Comparison of ENCODE assay signal across 1 cellular context in genomic region chr12:124566181-124567034, GRCh38.
TF ChIP-seq lines count a peak whose summit lies in the region.

No MANE protein-coding gene starts in this region.

TF ChIP-seq in HEK293, 187 proteins besides CTCF, POLR2A, EP300 and RAD21 (continued from another document):
- TF ChIP-seq REST (tag by site-specific recombination; IDR thresholded peaks at IDR 0.05), result no peak
- no peak for TF ChIP-seq ZSCAN30 (tag by site-specific recombination; IDR thresholded peaks at IDR 0.05)
- no peak for TF ChIP-seq ZNF426 (tag by site-specific recombination; IDR thresholded peaks at IDR 0.05)
- no peak for TF ChIP-seq ATF2 (tag by site-specific recombination; IDR thresholded peaks at IDR 0.05; ENCODE audit: low read depth)
- TF ChIP-seq ZFP41 (tag by site-specific recombination; IDR thresholded peaks at IDR 0.05; ENCODE audit: borderline replicate concordance), result no peak
- no peak for TF ChIP-seq ZNF548 (tag by site-specific recombination; IDR thresholded peaks at IDR 0.05)
- no peak for TF ChIP-seq ZNF747 (tag by site-specific recombination; IDR thresholded peaks at IDR 0.05)
- 0 out of 2 replicates have a peak, but pooled peaks have one; percentile 58 for TF ChIP-seq ZFP37 (tag by site-specific recombination; IDR thresholded peaks at IDR 0.05)
- peak; percentile 68 for TF ChIP-seq ZBTB26 (tag by site-specific recombination; optimal IDR thresholded peaks at IDR 0.05)
- TF ChIP-seq ZNF223 (tag by site-specific recombination; IDR thresholded peaks at IDR 0.05), result peak; percentile 76; the same call in 1 of the 2 replicates
- no peak for TF ChIP-seq ZNF148 (tag by site-specific recombination; IDR thresholded peaks at IDR 0.05; ENCODE audit: borderline replicate concordance)
- peak; percentile 10; the same call in 1 of the 2 replicates for TF ChIP-seq SP7 (tag by site-specific recombination; IDR thresholded peaks at IDR 0.05)
- no peak; the same call in 1 of the 2 replicates for TF ChIP-seq KLF16 (tag by site-specific recombination; IDR thresholded peaks at IDR 0.05)
- no peak for TF ChIP-seq RBAK (tag by site-specific recombination; IDR thresholded peaks at IDR 0.05)
- TF ChIP-seq FEZF1 (tag by site-specific recombination; IDR thresholded peaks at IDR 0.05), result no peak
- TF ChIP-seq ZSCAN18 (tag by site-specific recombination; IDR thresholded peaks at IDR 0.05), result no peak
- TF ChIP-seq ZNF10 (tag by site-specific recombination; IDR thresholded peaks at IDR 0.05), result no peak
- no peak for TF ChIP-seq ZNF362 (tag by site-specific recombination; IDR thresholded peaks at IDR 0.05)
- no peak for TF ChIP-seq OSR2 (tag by site-specific recombination; IDR thresholded peaks at IDR 0.05)
- TF ChIP-seq ZNF596 (tag by site-specific recombination; IDR thresholded peaks at IDR 0.05), result no peak
TF ChIP-seq in HEK293: peak in this region for 40.
